ENCODE assay signal across 26 cellular contexts in the genomic region with DNA sequence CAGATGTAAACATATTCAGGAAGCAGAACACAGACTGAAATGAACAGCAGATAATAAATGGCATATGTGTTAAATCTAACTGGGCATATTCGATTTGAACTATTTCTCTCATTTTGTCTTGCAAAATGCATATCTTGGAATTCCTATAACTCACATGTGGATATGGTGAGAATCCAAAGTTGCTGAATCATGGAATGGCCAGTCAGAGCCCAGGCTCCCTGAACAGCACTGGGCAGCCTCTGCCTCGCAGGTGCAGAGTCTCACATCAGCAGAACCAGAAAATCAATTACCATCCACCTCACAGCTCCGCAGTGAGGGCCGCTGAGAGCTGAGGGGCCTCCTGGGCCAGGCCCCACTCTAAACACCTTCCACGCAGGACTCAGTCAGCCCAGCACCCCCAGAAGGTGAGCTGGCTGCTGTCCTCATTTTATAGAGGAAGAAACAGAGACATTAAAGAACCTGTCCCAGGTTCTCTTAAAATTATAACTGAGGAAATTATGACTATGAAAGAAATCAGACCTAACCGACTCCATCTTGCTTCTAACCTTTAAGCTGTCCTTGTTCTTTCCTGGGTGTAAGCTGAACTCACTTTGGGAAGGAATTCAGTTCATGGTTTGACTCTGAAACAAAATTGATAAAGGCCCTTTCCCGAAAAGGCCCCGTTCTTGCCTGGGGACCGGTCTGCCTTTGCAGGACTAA.
"Had no signal": no experiment of that assay in that cellular context is flagged by ENCODE, and none has a peak within 500 bp of the region (broad histone marks: within the 10 kb centered on the region; RNA-seq: fewer than 3 reads in every experiment).

No MANE protein-coding gene starts in this region.

- H3K4me3 Mint-ChIP-seq: activated CD4-positive, alpha-beta memory T cell treated with anti-CD3 and anti-CD28 coated beads, Interleukin-2, amount 10 ng/mL, durations not matched to agents 7 days and 5 days; activated CD8-positive, alpha-beta memory T cell treated with anti-CD3 and anti-CD28 coated beads, Interleukin-2, amount 10 ng/mL, durations not matched to agents 7 days and 5 days; activated naive CD4-positive, alpha-beta T cell treated with anti-CD3 and anti-CD28 coated beads, Interleukin-2, amount 10 ng/mL, durations not matched to agents 7 days and 5 days; activated naive CD8-positive, alpha-beta T cell; activated naive CD8-positive, alpha-beta T cell treated with anti-CD3 and anti-CD28 coated beads, Interleukin-2, amount 50 U/mL, for 24 hours had no signal

- ATAC-seq: activated CD8-positive, alpha-beta memory T cell treated with anti-CD3 and anti-CD28 coated beads, Interleukin-2, amount 10 ng/mL, durations not matched to agents 7 days and 5 days; activated naive CD8-positive, alpha-beta T cell treated with anti-CD3 and anti-CD28 coated beads, Interleukin-2, amount 50 U/mL, for 24 hours had no signal

- DNase-seq: activated CD4-positive, alpha-beta memory T cell treated with anti-CD3 and anti-CD28 coated beads, Interleukin-2, amount 10 ng/mL, durations not matched to agents 7 days and 5 days; activated CD4-positive, alpha-beta T cell treated with anti-CD3 and anti-CD28 coated beads for 1 hour; activated CD4-positive, alpha-beta T cell treated with anti-CD3 and anti-CD28 coated beads for 48 hours; activated CD4-positive, CD25-positive, alpha-beta regulatory T cell; activated CD8-positive, alpha-beta memory T cell treated with anti-CD3 and anti-CD28 coated beads for 24 hours; activated CD8-positive, alpha-beta memory T cell treated with anti-CD3 and anti-CD28 coated beads, Interleukin-2, amount 10 ng/mL, durations not matched to agents 7 days and 5 days; activated CD8-positive, alpha-beta memory T cell treated with anti-CD3 and anti-CD28 coated beads, Interleukin-2, amount 50 U/mL, for 48 hours; activated effector memory CD4-positive, alpha-beta T cell treated with Interleukin-2 at 50 U/mL for 16 hours; activated naive CD4-positive, alpha-beta T cell treated with anti-CD3 and anti-CD28 coated beads, Interleukin-2, amount 10 ng/mL, durations not matched to agents 7 days and 5 days; activated naive CD8-positive, alpha-beta T cell treated with anti-CD3 and anti-CD28 coated beads, Interleukin-2, amount 50 U/mL, for 24 hours; activated T-cell treated with anti-CD3 and anti-CD28 coated beads, Interleukin-2, amount 50 U/mL, for 48 hours; anterior cingulate cortex; Karpas-422; KBM-7; NCI-H1105; NCI-H1417 treated with DMSO at 0.1 percent for 48 hours; NCI-H187 treated with DMSO at 0.1 percent for 48 hours; NCI-H2081; NCI-H2227 treated with DMSO at 0.1 percent for 48 hours; NCI-H446; NCI-H524; NCI-H69; Right ventricle myocardium superior; T1000; WERI-Rb-1 had no signal

- H3K27ac Mint-ChIP-seq: activated CD4-positive, alpha-beta memory T cell treated with anti-CD3 and anti-CD28 coated beads, Interleukin-2, amount 10 ng/mL, durations not matched to agents 7 days and 5 days; activated CD8-positive, alpha-beta memory T cell treated with anti-CD3 and anti-CD28 coated beads, Interleukin-2, amount 10 ng/mL, durations not matched to agents 7 days and 5 days; activated naive CD4-positive, alpha-beta T cell treated with anti-CD3 and anti-CD28 coated beads, Interleukin-2, amount 10 ng/mL, durations not matched to agents 7 days and 5 days; activated naive CD8-positive, alpha-beta T cell; activated naive CD8-positive, alpha-beta T cell treated with anti-CD3 and anti-CD28 coated beads, Interleukin-2, amount 50 U/mL, for 24 hours had no signal

- H3K4me1 Mint-ChIP-seq: activated CD8-positive, alpha-beta memory T cell treated with anti-CD3 and anti-CD28 coated beads, Interleukin-2, amount 10 ng/mL, durations not matched to agents 7 days and 5 days; activated naive CD4-positive, alpha-beta T cell treated with anti-CD3 and anti-CD28 coated beads, Interleukin-2, amount 10 ng/mL, durations not matched to agents 7 days and 5 days; activated naive CD8-positive, alpha-beta T cell treated with anti-CD3 and anti-CD28 coated beads, Interleukin-2, amount 50 U/mL, for 24 hours had no signal

- H3K9me3 Mint-ChIP-seq: activated CD4-positive, alpha-beta memory T cell treated with anti-CD3 and anti-CD28 coated beads, Interleukin-2, amount 10 ng/mL, durations not matched to agents 7 days and 5 days; activated naive CD4-positive, alpha-beta T cell treated with anti-CD3 and anti-CD28 coated beads, Interleukin-2, amount 10 ng/mL, durations not matched to agents 7 days and 5 days; activated naive CD8-positive, alpha-beta T cell treated with anti-CD3 and anti-CD28 coated beads, Interleukin-2, amount 50 U/mL, for 24 hours had no signal

- H3K36me3 Mint-ChIP-seq: activated CD8-positive, alpha-beta memory T cell treated with anti-CD3 and anti-CD28 coated beads, Interleukin-2, amount 10 ng/mL, durations not matched to agents 7 days and 5 days; activated naive CD4-positive, alpha-beta T cell treated with anti-CD3 and anti-CD28 coated beads, Interleukin-2, amount 10 ng/mL, durations not matched to agents 7 days and 5 days; activated naive CD8-positive, alpha-beta T cell had no signal

- H3K27me3 Mint-ChIP-seq: activated CD4-positive, alpha-beta memory T cell treated with anti-CD3 and anti-CD28 coated beads, Interleukin-2, amount 10 ng/mL, durations not matched to agents 7 days and 5 days; activated CD8-positive, alpha-beta memory T cell treated with anti-CD3 and anti-CD28 coated beads, Interleukin-2, amount 10 ng/mL, durations not matched to agents 7 days and 5 days had no signal
